Comparison of ENCODE assay signal across 25 cellular contexts in genomic region chr17:70081885-70082284, GRCh38. TPM values are rescaled to one million over a fixed set of nuclear protein-coding genes. Genes with fewer than 3 reads are reported as not detected.
"Had no signal": no experiment of that assay in that cellular context is flagged by ENCODE, and none has a peak within 500 bp of the region (broad histone marks: within the 10 kb centered on the region; RNA-seq: fewer than 3 reads in every experiment).

No MANE protein-coding gene starts in this region.

- H3K4me1 ChIP-seq: colonic mucosa, gastrocnemius medialis, lower lobe of right lung, neural progenitor cell, prostate gland, sigmoid colon, spleen had no signal

- H3K4me2 ChIP-seq: hepatocyte, neural progenitor cell had no signal

- H2AFZ ChIP-seq: hepatocyte, neural progenitor cell had no signal

- DNase-seq: colonic mucosa; effector CD8-positive, alpha-beta T cell; erythroblast; foreskin fibroblast; gastrocnemius medialis; heart left ventricle; islet precursor cell; left ventricle myocardium superior; lower lobe of right lung; naive B cell; right cardiac atrium; sigmoid colon; spleen; stimulated activated CD4-positive, alpha-beta T cell treated with anti-CD3 and anti-CD28 coated beads, Interleukin-2, amount 100 ng/mL, for 48 hours; stimulated activated naive B cell treated with anti-CD40 and anti-IgM and Interleukin-4, amounts not matched to agents 10 μg/mL and 1 μg/mL and 100 μg/mL, for 72 hours; stimulated activated naive CD8-positive, alpha-beta T cell treated with anti-CD3 and anti-CD28 coated beads, Interleukin-15, amount 100 ng/mL, for 72 hours had no signal

- H3K27me3 ChIP-seq: cardiac muscle cell, colonic mucosa, gastrocnemius medialis, heart left ventricle, hepatocyte, neural progenitor cell, sigmoid colon, spleen, suprapubic skin had no signal

- H3K27ac ChIP-seq: cardiac muscle cell, colonic mucosa, heart left ventricle, hepatocyte, lower lobe of right lung, neural progenitor cell, prostate gland, spleen, suprapubic skin had no signal

- H3K9ac ChIP-seq: neural progenitor cell had no signal

- H3K9me3 ChIP-seq: colonic mucosa, gastrocnemius medialis, heart left ventricle, lower lobe of right lung, prostate gland, sigmoid colon, spleen, suprapubic skin had no signal

- H3K36me3 ChIP-seq: cardiac muscle cell, colonic mucosa, gastrocnemius medialis, heart left ventricle, lower lobe of right lung, neural progenitor cell, prostate gland, sigmoid colon, spleen, suprapubic skin had no signal

- H3K4me3 ChIP-seq: cardiac muscle cell, colonic mucosa, gastrocnemius medialis, heart left ventricle, hepatocyte, lower lobe of right lung, neural progenitor cell, prostate gland, sigmoid colon, skin epidermis, spleen, suprapubic skin had no signal

RNA-seq across cellular contexts. Expression of gene KCNJ16, which starts 6.9 kb away (rescaled TPM):
- total RNA-seq: cardiac muscle cell; endothelial cell of umbilical vein; left ventricle myocardium superior; natural killer cell treated with Interleukin-12 subunit alpha and Interleukin-12 subunit beta and Interleukin-15 and Interleukin-18, amount 100 ng/mL, for 72 hours; osteoblast; suprapubic skin had no signal
- polyA plus RNA-seq: cardiac muscle cell, right cardiac atrium had no signal
